Comparison of ENCODE assay signal across 1 cellular context in the genomic region with DNA sequence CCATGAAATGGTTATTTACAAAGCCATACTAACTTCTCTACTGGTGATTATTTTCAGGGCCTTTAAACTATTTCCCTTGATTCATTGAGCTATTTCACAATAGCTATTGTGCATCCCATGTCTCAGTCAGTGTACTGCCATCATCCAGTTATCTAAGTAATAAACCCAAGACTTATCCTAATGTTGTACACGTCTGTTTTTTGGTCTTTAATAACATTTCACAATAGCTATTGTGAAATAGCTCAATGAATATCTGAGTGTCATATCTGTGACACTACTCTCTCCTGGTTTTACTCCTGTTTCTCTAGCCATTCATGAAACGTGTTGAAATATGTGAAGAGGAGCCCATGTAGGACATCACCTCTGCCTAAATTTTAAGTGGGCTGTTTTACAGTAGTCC.
TF ChIP-seq lines count a peak whose summit lies in the region.

No MANE protein-coding gene starts in this region.

TF ChIP-seq in K562, 482 proteins besides CTCF, POLR2A, EP300 and RAD21:
- TF ChIP-seq CEBPB (tag; IDR thresholded peaks at IDR 0.05) (peak; percentile 94), ZNF184 (CRISPR knock-in tag; IDR thresholded peaks at IDR 0.05) (no peak), ZNF134 (CRISPR knock-in tag; conservative IDR thresholded peaks at IDR 0.05) (no peak), HNRNPUL1 (IDR thresholded peaks at IDR 0.05; ENCODE audit: low read length) (no peak), RHOXF2B (CRISPR knock-in tag; conservative IDR thresholded peaks at IDR 0.05) (no peak), MEF2A (IDR thresholded peaks at IDR 0.05; ENCODE audit: control insufficient read depth, low read depth, low read length) (no peak), CEBPG (CRISPR knock-in tag; IDR thresholded peaks at IDR 0.05) (no peak), CEBPG (tag; conservative IDR thresholded peaks at IDR 0.05 in 1 of 2, IDR thresholded peaks at IDR 0.05 in 1 of 2) (peak; percentile 70 to 89), STAT5A (IDR thresholded peaks at IDR 0.05; ENCODE audit: borderline replicate concordance, low read length) (no peak), DMBX1 (CRISPR knock-in tag; IDR thresholded peaks at IDR 0.05; ENCODE audit: borderline replicate concordance) (no peak), ASH1L (IDR thresholded peaks at IDR 0.05; ENCODE audit: borderline replicate concordance, low read depth, partially characterized antibody) (no peak)
- TF ChIP-seq, protein P1, sequence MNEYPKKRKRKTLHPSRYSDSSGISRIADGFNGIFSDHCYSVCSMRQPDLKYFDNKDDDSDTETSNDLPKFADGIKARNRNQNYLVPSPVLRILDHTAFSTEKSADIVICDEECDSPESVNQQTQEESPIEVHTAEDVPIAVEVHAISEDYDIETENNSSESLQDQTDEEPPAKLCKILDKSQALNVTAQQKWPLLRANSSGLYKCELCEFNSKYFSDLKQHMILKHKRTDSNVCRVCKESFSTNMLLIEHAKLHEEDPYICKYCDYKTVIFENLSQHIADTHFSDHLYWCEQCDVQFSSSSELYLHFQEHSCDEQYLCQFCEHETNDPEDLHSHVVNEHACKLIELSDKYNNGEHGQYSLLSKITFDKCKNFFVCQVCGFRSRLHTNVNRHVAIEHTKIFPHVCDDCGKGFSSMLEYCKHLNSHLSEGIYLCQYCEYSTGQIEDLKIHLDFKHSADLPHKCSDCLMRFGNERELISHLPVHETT (CRISPR knock-in tag; conservative IDR thresholded peaks at IDR 0.05 in 1 of 2, IDR thresholded peaks at IDR 0.05 in 1 of 2): no peak
TF ChIP-seq in K562: peak in this region for 2.
